1 cellular context compared by ENCODE assay signal in the genomic region with DNA sequence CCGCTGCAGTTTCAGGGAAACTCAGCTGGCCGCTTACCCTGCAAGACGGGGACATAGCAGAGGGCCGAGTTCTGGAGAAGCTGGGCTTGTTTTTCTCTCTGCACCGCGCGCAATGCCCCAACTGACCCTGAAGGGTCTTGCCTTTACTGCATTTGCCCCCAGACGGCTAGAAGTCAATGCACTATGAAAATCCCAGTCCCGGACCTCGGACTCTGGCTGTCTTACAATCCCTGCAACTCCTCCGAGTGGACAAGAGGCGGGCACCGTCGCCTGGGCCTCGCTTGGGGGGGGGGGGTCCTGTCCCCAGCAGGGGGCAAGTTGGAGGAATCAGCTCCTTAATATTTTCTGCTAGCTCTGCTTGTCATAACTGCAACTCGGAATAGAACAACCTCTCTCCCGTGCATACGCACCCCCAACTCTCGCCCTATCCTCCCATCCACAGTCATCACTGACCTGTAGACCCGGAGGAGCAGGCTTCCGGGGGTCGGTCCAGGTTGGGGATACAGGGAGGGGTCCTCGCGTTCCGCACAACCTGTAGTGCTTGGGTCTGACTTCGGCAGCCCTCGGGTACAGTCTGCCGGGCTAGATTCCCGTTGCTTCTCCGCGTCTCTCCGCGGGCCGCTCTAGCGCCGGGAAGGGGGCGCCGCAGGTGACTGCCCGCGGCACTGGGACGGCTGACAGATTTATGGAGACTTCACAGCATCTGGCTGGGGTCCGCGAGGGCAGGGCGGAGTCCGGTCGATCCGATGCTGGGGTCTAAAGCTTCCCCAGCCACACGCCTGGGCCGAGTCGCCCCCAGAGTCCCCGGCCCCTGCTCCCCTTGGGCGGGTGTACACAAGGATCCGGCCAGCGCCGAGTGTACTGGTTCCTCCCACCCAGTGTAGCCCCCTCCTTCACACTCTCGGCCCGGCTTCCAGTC.
TF ChIP-seq lines count a peak whose summit lies in the region.

No MANE protein-coding gene starts in this region.

TF ChIP-seq in HepG2, 621 proteins besides CTCF, POLR2A, EP300 and RAD21 (continued from another document and continues in another):
- TF ChIP-seq, protein P1, sequence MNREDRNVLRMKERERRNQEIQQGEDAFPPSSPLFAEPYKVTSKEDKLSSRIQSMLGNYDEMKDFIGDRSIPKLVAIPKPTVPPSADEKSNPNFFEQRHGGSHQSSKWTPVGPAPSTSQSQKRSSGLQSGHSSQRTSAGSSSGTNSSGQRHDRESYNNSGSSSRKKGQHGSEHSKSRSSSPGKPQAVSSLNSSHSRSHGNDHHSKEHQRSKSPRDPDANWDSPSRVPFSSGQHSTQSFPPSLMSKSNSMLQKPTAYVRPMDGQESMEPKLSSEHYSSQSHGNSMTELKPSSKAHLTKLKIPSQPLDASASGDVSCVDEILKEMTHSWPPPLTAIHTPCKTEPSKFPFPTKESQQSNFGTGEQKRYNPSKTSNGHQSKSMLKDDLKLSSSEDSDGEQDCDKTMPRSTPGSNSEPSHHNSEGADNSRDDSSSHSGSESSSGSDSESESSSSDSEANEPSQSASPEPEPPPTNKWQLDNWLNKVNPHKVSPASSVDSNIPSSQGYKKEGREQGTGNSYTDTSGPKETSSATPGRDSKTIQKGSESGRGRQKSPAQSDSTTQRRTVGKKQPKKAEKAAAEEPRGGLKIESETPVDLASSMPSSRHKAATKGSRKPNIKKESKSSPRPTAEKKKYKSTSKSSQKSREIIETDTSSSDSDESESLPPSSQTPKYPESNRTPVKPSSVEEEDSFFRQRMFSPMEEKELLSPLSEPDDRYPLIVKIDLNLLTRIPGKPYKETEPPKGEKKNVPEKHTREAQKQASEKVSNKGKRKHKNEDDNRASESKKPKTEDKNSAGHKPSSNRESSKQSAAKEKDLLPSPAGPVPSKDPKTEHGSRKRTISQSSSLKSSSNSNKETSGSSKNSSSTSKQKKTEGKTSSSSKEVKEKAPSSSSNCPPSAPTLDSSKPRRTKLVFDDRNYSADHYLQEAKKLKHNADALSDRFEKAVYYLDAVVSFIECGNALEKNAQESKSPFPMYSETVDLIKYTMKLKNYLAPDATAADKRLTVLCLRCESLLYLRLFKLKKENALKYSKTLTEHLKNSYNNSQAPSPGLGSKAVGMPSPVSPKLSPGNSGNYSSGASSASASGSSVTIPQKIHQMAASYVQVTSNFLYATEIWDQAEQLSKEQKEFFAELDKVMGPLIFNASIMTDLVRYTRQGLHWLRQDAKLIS (CRISPR knock-in tag; IDR thresholded peaks at IDR 0.05) = no peak
- TF ChIP-seq KLF12 (CRISPR knock-in tag; IDR thresholded peaks at IDR 0.05; ENCODE audit: borderline replicate concordance) = no peak
- TF ChIP-seq ZNF251 (CRISPR knock-in tag; IDR thresholded peaks at IDR 0.05) = no peak; the same call in 1 of the 2 replicates
- no peak for TF ChIP-seq ZNF558 (CRISPR knock-in tag; IDR thresholded peaks at IDR 0.05; ENCODE audit: borderline replicate concordance)
- no peak for TF ChIP-seq ZNF619 (CRISPR knock-in tag; IDR thresholded peaks at IDR 0.05)
- TF ChIP-seq THRA (CRISPR knock-in tag; IDR thresholded peaks at IDR 0.05; ENCODE audit: borderline replicate concordance) = no peak
- no peak for TF ChIP-seq ZNF441 (CRISPR knock-in tag; IDR thresholded peaks at IDR 0.05; ENCODE audit: borderline replicate concordance)
- no peak for TF ChIP-seq ARNT2 (CRISPR knock-in tag; IDR thresholded peaks at IDR 0.05; ENCODE audit: low read depth)
- no peak for TF ChIP-seq WIZ (CRISPR knock-in tag; IDR thresholded peaks at IDR 0.05)
- TF ChIP-seq ZNF766 (CRISPR knock-in tag; IDR thresholded peaks at IDR 0.05; ENCODE audit: borderline replicate concordance) = 0 out of 2 replicates have a peak, but pooled peaks have one; percentile 40
- TF ChIP-seq, protein P2, sequence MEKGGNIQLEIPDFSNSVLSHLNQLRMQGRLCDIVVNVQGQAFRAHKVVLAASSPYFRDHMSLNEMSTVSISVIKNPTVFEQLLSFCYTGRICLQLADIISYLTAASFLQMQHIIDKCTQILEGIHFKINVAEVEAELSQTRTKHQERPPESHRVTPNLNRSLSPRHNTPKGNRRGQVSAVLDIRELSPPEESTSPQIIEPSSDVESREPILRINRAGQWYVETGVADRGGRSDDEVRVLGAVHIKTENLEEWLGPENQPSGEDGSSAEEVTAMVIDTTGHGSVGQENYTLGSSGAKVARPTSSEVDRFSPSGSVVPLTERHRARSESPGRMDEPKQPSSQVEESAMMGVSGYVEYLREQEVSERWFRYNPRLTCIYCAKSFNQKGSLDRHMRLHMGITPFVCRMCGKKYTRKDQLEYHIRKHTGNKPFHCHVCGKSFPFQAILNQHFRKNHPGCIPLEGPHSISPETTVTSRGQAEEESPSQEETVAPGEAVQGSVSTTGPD (CRISPR knock-in tag; IDR thresholded peaks at IDR 0.05) = no peak
- no peak for TF ChIP-seq MIXL1 (CRISPR knock-in tag; IDR thresholded peaks at IDR 0.05)
- TF ChIP-seq KDM2A (CRISPR knock-in tag; IDR thresholded peaks at IDR 0.05; ENCODE audit: borderline replicate concordance, low read depth) = no peak
- TF ChIP-seq SNAI1 (CRISPR knock-in tag; IDR thresholded peaks at IDR 0.05; ENCODE audit: borderline replicate concordance) = no peak
- TF ChIP-seq ZNF337 (CRISPR knock-in tag; IDR thresholded peaks at IDR 0.05; ENCODE audit: borderline replicate concordance, low read depth) = no peak
- TF ChIP-seq, protein P3, sequence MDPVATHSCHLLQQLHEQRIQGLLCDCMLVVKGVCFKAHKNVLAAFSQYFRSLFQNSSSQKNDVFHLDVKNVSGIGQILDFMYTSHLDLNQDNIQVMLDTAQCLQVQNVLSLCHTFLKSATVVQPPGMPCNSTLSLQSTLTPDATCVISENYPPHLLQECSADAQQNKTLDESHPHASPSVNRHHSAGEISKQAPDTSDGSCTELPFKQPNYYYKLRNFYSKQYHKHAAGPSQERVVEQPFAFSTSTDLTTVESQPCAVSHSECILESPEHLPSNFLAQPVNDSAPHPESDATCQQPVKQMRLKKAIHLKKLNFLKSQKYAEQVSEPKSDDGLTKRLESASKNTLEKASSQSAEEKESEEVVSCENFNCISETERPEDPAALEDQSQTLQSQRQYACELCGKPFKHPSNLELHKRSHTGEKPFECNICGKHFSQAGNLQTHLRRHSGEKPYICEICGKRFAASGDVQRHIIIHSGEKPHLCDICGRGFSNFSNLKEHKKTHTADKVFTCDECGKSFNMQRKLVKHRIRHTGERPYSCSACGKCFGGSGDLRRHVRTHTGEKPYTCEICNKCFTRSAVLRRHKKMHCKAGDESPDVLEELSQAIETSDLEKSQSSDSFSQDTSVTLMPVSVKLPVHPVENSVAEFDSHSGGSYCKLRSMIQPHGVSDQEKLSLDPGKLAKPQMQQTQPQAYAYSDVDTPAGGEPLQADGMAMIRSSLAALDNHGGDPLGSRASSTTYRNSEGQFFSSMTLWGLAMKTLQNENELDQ (CRISPR knock-in tag; IDR thresholded peaks at IDR 0.05; ENCODE audit: borderline replicate concordance) = no peak
- no peak for TF ChIP-seq ZNF234 (CRISPR knock-in tag; conservative IDR thresholded peaks at IDR 0.05)
- no peak for TF ChIP-seq LRRFIP1 (CRISPR knock-in tag; conservative IDR thresholded peaks at IDR 0.05)
- TF ChIP-seq, protein P4, sequence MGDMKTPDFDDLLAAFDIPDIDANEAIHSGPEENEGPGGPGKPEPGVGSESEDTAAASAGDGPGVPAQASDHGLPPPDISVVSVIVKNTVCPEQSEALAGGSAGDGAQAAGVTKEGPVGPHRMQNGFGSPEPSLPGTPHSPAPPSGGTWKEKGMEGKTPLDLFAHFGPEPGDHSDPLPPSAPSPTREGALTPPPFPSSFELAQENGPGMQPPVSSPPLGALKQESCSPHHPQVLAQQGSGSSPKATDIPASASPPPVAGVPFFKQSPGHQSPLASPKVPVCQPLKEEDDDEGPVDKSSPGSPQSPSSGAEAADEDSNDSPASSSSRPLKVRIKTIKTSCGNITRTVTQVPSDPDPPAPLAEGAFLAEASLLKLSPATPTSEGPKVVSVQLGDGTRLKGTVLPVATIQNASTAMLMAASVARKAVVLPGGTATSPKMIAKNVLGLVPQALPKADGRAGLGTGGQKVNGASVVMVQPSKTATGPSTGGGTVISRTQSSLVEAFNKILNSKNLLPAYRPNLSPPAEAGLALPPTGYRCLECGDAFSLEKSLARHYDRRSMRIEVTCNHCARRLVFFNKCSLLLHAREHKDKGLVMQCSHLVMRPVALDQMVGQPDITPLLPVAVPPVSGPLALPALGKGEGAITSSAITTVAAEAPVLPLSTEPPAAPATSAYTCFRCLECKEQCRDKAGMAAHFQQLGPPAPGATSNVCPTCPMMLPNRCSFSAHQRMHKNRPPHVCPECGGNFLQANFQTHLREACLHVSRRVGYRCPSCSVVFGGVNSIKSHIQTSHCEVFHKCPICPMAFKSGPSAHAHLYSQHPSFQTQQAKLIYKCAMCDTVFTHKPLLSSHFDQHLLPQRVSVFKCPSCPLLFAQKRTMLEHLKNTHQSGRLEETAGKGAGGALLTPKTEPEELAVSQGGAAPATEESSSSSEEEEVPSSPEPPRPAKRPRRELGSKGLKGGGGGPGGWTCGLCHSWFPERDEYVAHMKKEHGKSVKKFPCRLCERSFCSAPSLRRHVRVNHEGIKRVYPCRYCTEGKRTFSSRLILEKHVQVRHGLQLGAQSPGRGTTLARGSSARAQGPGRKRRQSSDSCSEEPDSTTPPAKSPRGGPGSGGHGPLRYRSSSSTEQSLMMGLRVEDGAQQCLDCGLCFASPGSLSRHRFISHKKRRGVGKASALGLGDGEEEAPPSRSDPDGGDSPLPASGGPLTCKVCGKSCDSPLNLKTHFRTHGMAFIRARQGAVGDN (CRISPR knock-in tag; IDR thresholded peaks at IDR 0.05) = no peak; the same call in 1 of the 2 replicates
- TF ChIP-seq, protein P5, sequence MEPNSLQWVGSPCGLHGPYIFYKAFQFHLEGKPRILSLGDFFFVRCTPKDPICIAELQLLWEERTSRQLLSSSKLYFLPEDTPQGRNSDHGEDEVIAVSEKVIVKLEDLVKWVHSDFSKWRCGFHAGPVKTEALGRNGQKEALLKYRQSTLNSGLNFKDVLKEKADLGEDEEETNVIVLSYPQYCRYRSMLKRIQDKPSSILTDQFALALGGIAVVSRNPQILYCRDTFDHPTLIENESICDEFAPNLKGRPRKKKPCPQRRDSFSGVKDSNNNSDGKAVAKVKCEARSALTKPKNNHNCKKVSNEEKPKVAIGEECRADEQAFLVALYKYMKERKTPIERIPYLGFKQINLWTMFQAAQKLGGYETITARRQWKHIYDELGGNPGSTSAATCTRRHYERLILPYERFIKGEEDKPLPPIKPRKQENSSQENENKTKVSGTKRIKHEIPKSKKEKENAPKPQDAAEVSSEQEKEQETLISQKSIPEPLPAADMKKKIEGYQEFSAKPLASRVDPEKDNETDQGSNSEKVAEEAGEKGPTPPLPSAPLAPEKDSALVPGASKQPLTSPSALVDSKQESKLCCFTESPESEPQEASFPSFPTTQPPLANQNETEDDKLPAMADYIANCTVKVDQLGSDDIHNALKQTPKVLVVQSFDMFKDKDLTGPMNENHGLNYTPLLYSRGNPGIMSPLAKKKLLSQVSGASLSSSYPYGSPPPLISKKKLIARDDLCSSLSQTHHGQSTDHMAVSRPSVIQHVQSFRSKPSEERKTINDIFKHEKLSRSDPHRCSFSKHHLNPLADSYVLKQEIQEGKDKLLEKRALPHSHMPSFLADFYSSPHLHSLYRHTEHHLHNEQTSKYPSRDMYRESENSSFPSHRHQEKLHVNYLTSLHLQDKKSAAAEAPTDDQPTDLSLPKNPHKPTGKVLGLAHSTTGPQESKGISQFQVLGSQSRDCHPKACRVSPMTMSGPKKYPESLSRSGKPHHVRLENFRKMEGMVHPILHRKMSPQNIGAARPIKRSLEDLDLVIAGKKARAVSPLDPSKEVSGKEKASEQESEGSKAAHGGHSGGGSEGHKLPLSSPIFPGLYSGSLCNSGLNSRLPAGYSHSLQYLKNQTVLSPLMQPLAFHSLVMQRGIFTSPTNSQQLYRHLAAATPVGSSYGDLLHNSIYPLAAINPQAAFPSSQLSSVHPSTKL (CRISPR knock-in tag; IDR thresholded peaks at IDR 0.05) = no peak
- TF ChIP-seq, protein P6, sequence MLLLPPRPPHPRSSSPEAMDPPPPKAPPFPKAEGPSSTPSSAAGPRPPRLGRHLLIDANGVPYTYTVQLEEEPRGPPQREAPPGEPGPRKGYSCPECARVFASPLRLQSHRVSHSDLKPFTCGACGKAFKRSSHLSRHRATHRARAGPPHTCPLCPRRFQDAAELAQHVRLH (CRISPR knock-in tag; IDR thresholded peaks at IDR 0.05; ENCODE audit: borderline replicate concordance, low read depth) = no peak
- no peak for TF ChIP-seq SATB2 (CRISPR knock-in tag; IDR thresholded peaks at IDR 0.05)
- no peak for TF ChIP-seq ZMYM3 (CRISPR knock-in tag; IDR thresholded peaks at IDR 0.05)
- TF ChIP-seq ZNF768 (CRISPR knock-in tag; IDR thresholded peaks at IDR 0.05) = peak; percentile 35; the same call in 1 of the 2 replicates
